ENCODE assay signal across 21 cellular contexts in the genomic region with DNA sequence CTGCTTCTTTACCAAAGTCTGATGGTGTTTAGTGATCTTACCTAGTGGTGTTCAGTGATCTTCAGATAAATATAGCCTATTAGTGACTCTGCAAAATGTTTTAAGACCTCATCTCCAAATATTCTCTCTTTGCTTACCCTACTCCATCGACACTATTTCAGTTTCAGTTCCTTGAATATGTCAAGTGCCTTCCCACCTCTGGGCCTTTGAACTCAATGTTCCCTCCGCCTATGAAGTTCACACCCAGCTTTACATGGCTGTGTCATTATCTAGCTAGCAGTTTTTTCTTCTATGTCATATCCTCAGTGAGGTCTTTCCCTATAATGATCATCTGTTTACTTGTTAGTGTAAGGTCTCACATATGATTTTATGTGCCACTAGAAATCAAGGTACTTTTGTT.
"Had no signal": no experiment of that assay in that cellular context is flagged by ENCODE, and none has a peak within 500 bp of the region (broad histone marks: within the 10 kb centered on the region; RNA-seq: fewer than 3 reads in every experiment).

No MANE protein-coding gene starts in this region.

- H3K4me2 ChIP-seq: hepatocyte had no signal

- H3K36me3 ChIP-seq: stomach, thoracic aorta had no signal

- H3K79me2 ChIP-seq: hepatocyte had no signal

- H3K4me3 Mint-ChIP-seq: endodermal cell, natural killer cell, neural crest cell had no signal

- H3K27ac Mint-ChIP-seq: endodermal cell, natural killer cell had no signal

- H3K4me1 ChIP-seq: foreskin keratinocyte, stomach had no signal

- H3K36me3 Mint-ChIP-seq: natural killer cell had no signal

- DNase-seq: effector CD4-positive, alpha-beta T cell; endodermal cell; erythroblast; foreskin keratinocyte; head of caudate nucleus; kidney; left cardiac atrium; natural killer cell; posterior cingulate gyrus; stimulated activated CD4-positive, alpha-beta T cell treated with anti-CD3 and anti-CD28 coated beads, Interleukin-2, amount 100 ng/mL, for 24 hours; stimulated activated CD4-positive, alpha-beta T cell treated with anti-CD3 and anti-CD28 coated beads, Interleukin-4, amount 100 ng/mL, for 4 hours; stimulated activated naive CD4-positive, alpha-beta T cell; stomach; substantia nigra; trophoblast cell had no signal

- ATAC-seq: foreskin keratinocyte, left cardiac atrium, natural killer cell, sciatic nerve had no signal

- H3K4me3 ChIP-seq: coronary artery, hepatocyte, stomach, thoracic aorta had no signal

- FAIRE-seq: endothelial cell of umbilical vein, kidney had no signal

- H3K27ac ChIP-seq: coronary artery, foreskin keratinocyte, hepatocyte, stomach, thoracic aorta had no signal

- H3K4me1 Mint-ChIP-seq: endodermal cell, natural killer cell, neural crest cell had no signal

- H3K9me3 ChIP-seq: thoracic aorta had no signal

- H3K27me3 ChIP-seq: foreskin keratinocyte, hepatocyte, stomach had no signal

- H2AFZ ChIP-seq: hepatocyte had no signal
